ENCODE assay signal across 22 cellular contexts in the genomic region with DNA sequence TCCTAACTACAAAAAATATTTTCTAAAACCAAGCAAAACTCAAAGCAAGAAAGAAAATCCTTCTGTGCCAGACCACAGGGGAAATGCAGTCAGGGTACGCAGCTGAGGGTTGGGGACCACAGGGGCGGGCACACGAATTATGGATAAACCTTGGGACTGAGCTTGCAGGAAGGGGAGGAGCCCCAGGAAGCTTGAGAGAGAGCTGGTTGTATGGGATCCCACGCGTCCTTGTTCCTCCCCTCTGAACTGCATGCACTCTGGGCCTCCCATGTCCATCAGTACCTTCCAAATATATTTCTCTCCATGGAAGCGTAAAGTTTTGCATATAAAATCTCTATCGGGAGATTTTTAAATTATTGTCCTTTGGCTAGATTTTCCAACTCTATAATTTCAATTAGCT.
DNase-seq lines count a peak whose midpoint lies in the region; ATAC-seq and TF ChIP-seq lines count a peak whose summit lies in the region.
"Had no signal": no experiment of that assay in that cellular context is flagged by ENCODE, and none has a peak within 500 bp of the region (broad histone marks: within the 10 kb centered on the region; RNA-seq: fewer than 3 reads in every experiment).

No MANE protein-coding gene starts in this region.

- no peaks in the 10 kb centered on the region for H3K4me1 Mint-ChIP-seq in osteocyte (ENCODE audit: unreplicated experiment)
- H3K4me1 Mint-ChIP-seq: CD14-positive monocyte; CD4-positive, alpha-beta memory T cell; CD4-positive, CD25-positive, alpha-beta regulatory T cell; CD8-positive, alpha-beta memory T cell had no signal

- TF ChIP-seq CTCF in osteocyte (IDR thresholded peaks at IDR 0.05) (no peak), upper lobe of right lung (IDR thresholded peaks at IDR 0.05) (no peak), foreskin fibroblast (IDR thresholded peaks at IDR 0.05; ENCODE audit: low read depth, low read length) (no peak)

- peaks cover 39% of the 10 kb centered on the region for H3K9me3 Mint-ChIP-seq in osteocyte (ENCODE audit: unreplicated experiment)

- no peaks in the 10 kb centered on the region for H3K9me3 ChIP-seq in upper lobe of right lung
- H3K9me3 ChIP-seq: BE2C had no signal

- H3K4me3 ChIP-seq in upper lobe of right lung (no peak overlapping the region), foreskin fibroblast (ENCODE audit: low read depth in 1 of 2, low read length in 2 of 2) (no peak overlapping the region)
- H3K4me3 ChIP-seq: BLaER1, GM12878 had no signal

- no peaks in the 10 kb centered on the region for H3K27me3 Mint-ChIP-seq in osteocyte (ENCODE audit: unreplicated experiment)
- H3K27me3 Mint-ChIP-seq: CD4-positive, alpha-beta memory T cell had no signal

- no peaks in the 10 kb centered on the region for H3K4me1 ChIP-seq in upper lobe of right lung
- H3K4me1 ChIP-seq: BE2C, BLaER1 had no signal

- intact Hi-C loops in upper lobe of right lung (cut with DNase I), result no loop called here

- no peak overlapping the region for H3K4me3 Mint-ChIP-seq in osteocyte (ENCODE audit: unreplicated experiment)
- H3K4me3 Mint-ChIP-seq: CD14-positive monocyte; CD4-positive, alpha-beta memory T cell; CD4-positive, CD25-positive, alpha-beta regulatory T cell; CD8-positive, alpha-beta memory T cell had no signal

- DNase-seq in iPS-NIHi7 (ENCODE audit: extremely low spot score) (peak; percentile 2), osteocyte (ENCODE audit: extremely low spot score, unreplicated experiment) (peak; percentile 32), upper lobe of right lung (no peak), NCI-H345 (lab: John Stamatoyannopoulos, UW) (no peak), foreskin fibroblast (no peak)
- DNase-seq: 8988T; ACHN; BE2C; C1 segment of cervical spinal cord; CD4-positive, alpha-beta memory T cell; CD4-positive, CD25-positive, alpha-beta regulatory T cell; CD8-positive, alpha-beta memory T cell; COR-L47; DMS 273 treated with DMSO at 0.1 percent for 48 hours; DMS153; DMS79; DND-41; EL; GDM1 had no signal

- H3K27me3 ChIP-seq in upper lobe of right lung, result no peaks in the 10 kb centered on the region
- H3K27me3 ChIP-seq: BE2C, BLaER1 had no signal

- no peak overlapping the region for H3K27ac ChIP-seq in upper lobe of right lung
- H3K27ac ChIP-seq: BLaER1 had no signal

- H3K36me3 Mint-ChIP-seq in osteocyte (ENCODE audit: unreplicated experiment), result no peaks in the 10 kb centered on the region
- H3K36me3 Mint-ChIP-seq: CD14-positive monocyte; CD4-positive, CD25-positive, alpha-beta regulatory T cell had no signal

- H3K27ac Mint-ChIP-seq in osteocyte (ENCODE audit: unreplicated experiment), result no peak overlapping the region
- H3K27ac Mint-ChIP-seq: CD14-positive monocyte; CD4-positive, CD25-positive, alpha-beta regulatory T cell; CD8-positive, alpha-beta memory T cell had no signal

- H3K36me3 ChIP-seq in upper lobe of right lung, result no peaks in the 10 kb centered on the region
- H3K36me3 ChIP-seq: BE2C, BLaER1 had no signal

- no peak for ATAC-seq in upper lobe of right lung
- ATAC-seq: GM12878 had no signal

Comparison
In these comparisons a context has a peak if more than half of its experiments do, and no peak if none do; other contexts are left out.
1. DNase-seq: peak in iPS-NIHi7 (single experiment) and osteocyte (single experiment); none in upper lobe of right lung (single experiment), NCI-H345 (single experiment) and foreskin fibroblast (0 of 2).